22 cellular contexts compared by ENCODE assay signal in the genomic region with DNA sequence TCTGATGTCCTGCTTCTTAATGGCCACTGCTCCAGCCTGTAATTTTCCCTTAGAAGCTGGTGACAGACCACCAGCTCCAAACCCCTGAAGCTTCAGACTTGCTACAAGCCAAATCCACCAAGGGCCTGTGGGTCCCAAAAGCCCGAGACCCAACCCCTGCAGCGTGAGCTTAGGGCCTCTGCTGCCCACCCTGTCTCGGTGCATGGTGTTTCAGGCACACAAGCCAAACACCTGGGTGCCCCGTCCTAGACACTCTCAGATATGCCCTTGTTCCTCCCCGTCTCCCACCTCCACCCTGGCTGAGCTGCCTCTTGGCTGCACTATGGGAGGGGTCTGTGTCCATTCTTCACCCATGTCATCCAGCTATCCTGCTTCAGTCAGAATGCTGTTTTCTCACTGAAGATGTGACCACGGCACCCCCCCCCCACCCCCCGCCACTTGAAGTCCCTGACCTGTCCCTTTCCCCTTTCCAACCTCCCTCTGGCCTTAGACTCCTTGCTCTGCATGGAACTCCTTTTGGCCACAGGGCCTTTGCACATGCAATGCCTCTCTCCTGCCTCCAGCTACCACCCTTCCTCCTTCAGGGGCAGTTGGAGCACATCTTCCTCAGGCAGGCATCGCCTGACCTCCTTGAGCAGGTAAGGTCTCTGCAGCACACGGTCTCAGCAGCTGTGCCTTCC. TPM values are rescaled to one million over a fixed set of nuclear protein-coding genes. Genes with fewer than 3 reads are reported as not detected.
A peak's percentile ranks its signal among the peaks of the same experiment; 100 is the strongest.
DNase-seq lines count a peak whose midpoint lies in the region; ATAC-seq, FAIRE-seq and TF ChIP-seq lines count a peak whose summit lies in the region.
"Had no signal": no experiment of that assay in that cellular context is flagged by ENCODE, and none has a peak within 500 bp of the region (broad histone marks: within the 10 kb centered on the region; RNA-seq: fewer than 3 reads in every experiment).

No MANE protein-coding gene starts in this region.

- H3K27me3 ChIP-seq in right atrium auricular region (no peaks in the 10 kb centered on the region), right cardiac atrium (ENCODE audit: control insufficient read depth, insufficient read depth) (no peaks in the 10 kb centered on the region), vagina (no peaks in the 10 kb centered on the region)
- H3K27me3 ChIP-seq: BLaER1 had no signal

- TF ChIP-seq CTCF in right atrium auricular region (IDR thresholded peaks at IDR 0.05) (no peak), kidney (IDR thresholded peaks at IDR 0.05; ENCODE audit: borderline replicate concordance, extremely low read depth, insufficient read depth) (no peak), osteocyte (IDR thresholded peaks at IDR 0.05) (no peak), vagina (IDR thresholded peaks at IDR 0.05) (no peak), HFFc6 (IDR thresholded peaks at IDR 0.05) (no peak)

- WGBS in right cardiac atrium = 93% methylated on average over 9 of the region's 9 CpGs

- H3K36me3 ChIP-seq in right atrium auricular region (no peaks in the 10 kb centered on the region), kidney (ENCODE audit: control insufficient read depth in 1 of 2, insufficient read depth in 2 of 2, low read length in 2 of 2) (no peaks in the 10 kb centered on the region), vagina (no peaks in the 10 kb centered on the region)
- H3K36me3 ChIP-seq: BLaER1 had no signal

- H3K27ac Mint-ChIP-seq in osteocyte (ENCODE audit: unreplicated experiment) (no peak overlapping the region), HFFc6 (no peak overlapping the region)

- H3K27me3 Mint-ChIP-seq in osteocyte (ENCODE audit: unreplicated experiment) (no peaks in the 10 kb centered on the region), HFFc6 (ENCODE audit: insufficient read depth) (peaks cover 3% of the 10 kb centered on the region)
- H3K27me3 Mint-ChIP-seq: CD4-positive, alpha-beta memory T cell had no signal

- H3K4me1 Mint-ChIP-seq in osteocyte (ENCODE audit: unreplicated experiment) = no peaks in the 10 kb centered on the region
- no peaks in the 10 kb centered on the region for H3K4me1 Mint-ChIP-seq in HFFc6 (ENCODE audit: low read depth)
- H3K4me1 Mint-ChIP-seq: CD4-positive, alpha-beta memory T cell had no signal

- H3K36me3 Mint-ChIP-seq in osteocyte (ENCODE audit: unreplicated experiment) (peaks cover 3% of the 10 kb centered on the region), HFFc6 (ENCODE audit: low read depth) (peaks cover 60% of the 10 kb centered on the region)

- no peak overlapping the region for H3K4me3 ChIP-seq in right atrium auricular region
- no peak overlapping the region for H3K4me3 ChIP-seq in right cardiac atrium (ENCODE audit: low read length)
- H3K4me3 ChIP-seq in kidney (ENCODE audit: low read length in 2 of 2) = no peak overlapping the region
- no peak overlapping the region for H3K4me3 ChIP-seq in vagina
- H3K4me3 ChIP-seq: A549, BLaER1 had no signal

- peaks cover 4 to 55% of the 10 kb centered on the region in 2 donors for H3K9me3 ChIP-seq in right atrium auricular region
- H3K9me3 ChIP-seq in right cardiac atrium (ENCODE audit: control insufficient read depth, low read length) = peaks cover 8% of the 10 kb centered on the region
- peaks cover 3 to 30% of the 10 kb centered on the region in 2 donors for H3K9me3 ChIP-seq in kidney (ENCODE audit: control insufficient read depth in 1 of 2, low read length in 2 of 2)
- no peaks in the 10 kb centered on the region for H3K9me3 ChIP-seq in vagina

- TF ChIP-seq POLR2A in vagina (IDR thresholded peaks at IDR 0.05) = no peak

- intact Hi-C loops in right cardiac atrium (cut with DNase I) (no loop called here), kidney (cut with DNase I) (no loop called here), vagina (cut with DNase I) (no loop called here)

- H3K9me3 Mint-ChIP-seq in osteocyte (ENCODE audit: unreplicated experiment) (peaks cover 36% of the 10 kb centered on the region), HFFc6 (peaks cover 24% of the 10 kb centered on the region)

- ATAC-seq in right cardiac atrium = no peak
- ATAC-seq in HG02981 (IDR thresholded peaks at IDR 0.05; ENCODE audit: unreplicated experiment) = no peak
- ATAC-seq: A549 had no signal

- FAIRE-seq in kidney (lab: Jason Lieb, UNC) = no peak
- FAIRE-seq: A549, G401.6 had no signal

- DNase-seq in right atrium auricular region (ENCODE audit: low spot score) = peak; percentile 23
- no peak for DNase-seq in right cardiac atrium
- peak; percentile 43 for DNase-seq in kidney
- DNase-seq in osteocyte (ENCODE audit: extremely low spot score, unreplicated experiment) = peak; percentile 77
- peak; percentile 70 to 89 for DNase-seq in vagina (ENCODE audit: extremely low spot score in 2 of 2)
- DNase-seq in HFFc6 = no peak
- DNase-seq in DMS79 (lab: John Stamatoyannopoulos, UW) = no peak
- DNase-seq: Calu3, H7, NCI-H1417, NCI-H187 treated with DMSO at 0.1 percent for 48 hours, NCI-H2227 treated with DMSO at 0.1 percent for 48 hours, NCI-H524, RPMI8226, SIG-M5 had no signal

- no peak overlapping the region for H3K9ac ChIP-seq in kidney (ENCODE audit: low read length in 2 of 2)
- H3K9ac ChIP-seq: BLaER1, KMS-11 had no signal

- H3K4me1 ChIP-seq in right atrium auricular region (no peaks in the 10 kb centered on the region), right cardiac atrium (ENCODE audit: control insufficient read depth, insufficient read depth, low read length) (no peaks in the 10 kb centered on the region), kidney (ENCODE audit: control insufficient read depth in 1 of 2, insufficient read depth in 1 of 2, low read depth in 1 of 2, low read length in 2 of 2) (no peaks in the 10 kb centered on the region), vagina (no peaks in the 10 kb centered on the region)
- H3K4me1 ChIP-seq: A549, BLaER1 had no signal

- H3K27ac ChIP-seq in right atrium auricular region (no peak overlapping the region), right cardiac atrium (ENCODE audit: low read length) (no peak overlapping the region), kidney (ENCODE audit: low read depth in 2 of 2, low read length in 2 of 2) (no peak overlapping the region), vagina (no peak overlapping the region)
- H3K27ac ChIP-seq: A549, BLaER1, HL-60, KMS-11 had no signal

- no peak overlapping the region for H3K4me3 Mint-ChIP-seq in osteocyte (ENCODE audit: unreplicated experiment)
- H3K4me3 Mint-ChIP-seq in HFFc6 = no peak overlapping the region
- H3K4me3 Mint-ChIP-seq: CD4-positive, alpha-beta memory T cell had no signal

RNA-seq across cellular contexts. Expression of a gene that starts 55.8 kb away (rescaled TPM):
- 1 to 10 TPM; 2.4 to 2.7 TPM for total RNA-seq in right atrium auricular region
- total RNA-seq in right cardiac atrium = 1 to 10 TPM; 5.0 to 6.2 (median 5.6) TPM
- polyA plus RNA-seq in right cardiac atrium = 1.6 TPM
- total RNA-seq in kidney = 6.9 TPM
- 1.3 TPM for polyA plus RNA-seq in kidney (ENCODE audit: insufficient read depth, low read depth, low replicate concordance)
- total RNA-seq in osteocyte = 4.6 and 6.3 TPM in 2 replicates
- 7.1 TPM for total RNA-seq in vagina
- total RNA-seq in HFFc6 (2021; fragmentation: NEBNext Ultra II Directional; extraction: Animal tissue kit (Norgen Biotek cat#: 25700)) = 1 to 10 TPM; 3.5 to 4.8 (median 4.4) TPM

Comparison
In these comparisons a context has a peak if more than half of its experiments do, and no peak if none do; other contexts are left out.
1. DNase-seq: peak in right atrium auricular region (single experiment), kidney (single experiment), osteocyte (single experiment) and vagina (2 of 2); none in right cardiac atrium (0 of 3), HFFc6 (single experiment) and DMS79 (single experiment).